Comparison of ENCODE assay signal across 8 cellular contexts in genomic region chr19:37719927-37720265, GRCh38. TPM values are rescaled to one million over a fixed set of nuclear protein-coding genes. Genes with fewer than 3 reads are reported as not detected.
DNase-seq lines count a peak whose midpoint lies in the region; ATAC-seq and TF ChIP-seq lines count a peak whose summit lies in the region.

No MANE protein-coding gene starts in this region.

- H3K4me1 ChIP-seq in cardiac muscle cell (ENCODE audit: low read depth) (peaks cover 6% of the 10 kb centered on the region), body of pancreas (peaks cover 11% of the 10 kb centered on the region), mesodermal cell (ENCODE audit: control insufficient read depth, insufficient read depth, low read length, poor library complexity, severe bottlenecking) (no peaks in the 10 kb centered on the region), uterus (peaks cover 0 to 6% of the 10 kb centered on the region in 2 donors)

- TF ChIP-seq POLR2A in body of pancreas (IDR thresholded peaks at IDR 0.05) (no peak), uterus (IDR thresholded peaks at IDR 0.05) (no peak)

- TF ChIP-seq CTCF in cardiac muscle cell (IDR thresholded peaks at IDR 0.05; ENCODE audit: low read depth, low read length): no peak
- TF ChIP-seq CTCF in body of pancreas (IDR thresholded peaks at IDR 0.05): no peak
- TF ChIP-seq CTCF in uterus (IDR thresholded peaks at IDR 0.05): no peak
- no peak for TF ChIP-seq CTCF in GM10266 (IDR thresholded peaks at IDR 0.05; ENCODE audit: control insufficient read depth, insufficient read depth, low read depth, missing control alignments)

- DNase-seq in cardiac muscle cell (ENCODE audit: low read depth in 1 of 2, low spot score in 1 of 2): no peak
- DNase-seq in left cardiac atrium: no peak
- DNase-seq in body of pancreas: no peak
- no peak for DNase-seq in uterus
- no peak for DNase-seq in activated effector memory CD4-positive, alpha-beta T cell treated with anti-CD3 and anti-CD28 coated beads, Interleukin-2, amount 50 U/mL, for 16 hours
- DNase-seq in RKO (ENCODE audit: low spot score): no peak
- no peak for DNase-seq in GM10266 (ENCODE audit: extremely low spot score)

- no peaks in the 10 kb centered on the region for H3K9me3 ChIP-seq in cardiac muscle cell (ENCODE audit: low read depth)
- no peaks in the 10 kb centered on the region for H3K9me3 ChIP-seq in body of pancreas
- H3K9me3 ChIP-seq in mesodermal cell (ENCODE audit: control insufficient read depth, low read length): peaks cover 7% of the 10 kb centered on the region
- H3K9me3 ChIP-seq in uterus: no peaks in the 10 kb centered on the region

- H3K27me3 ChIP-seq in cardiac muscle cell (no peaks in the 10 kb centered on the region), body of pancreas (no peaks in the 10 kb centered on the region), uterus (no peaks in the 10 kb centered on the region)

- 5 to 7% methylated on average over 8 of the region's 8 CpGs for WGBS in body of pancreas, 2 donors
- WGBS in mesodermal cell (ENCODE audit: insufficient coverage in 2 of 2), 2 experiments: 8 to 20% methylated on average over 2 of the region's 8 CpGs

- H3K4me3 ChIP-seq in cardiac muscle cell (peak overlapping the region; percentile 84), body of pancreas (peak overlapping the region in 1 of 2 donors; percentile 93), mesodermal cell (ENCODE audit: extremely low read depth, insufficient read depth, low read length, poor library complexity, severe bottlenecking) (peak overlapping the region; percentile 93), uterus (peak overlapping the region; percentile 71 to 93)

- H3K36me3 ChIP-seq in cardiac muscle cell (no peaks in the 10 kb centered on the region), body of pancreas (replicated peaks in 1 of 2; ENCODE audit: insufficient read depth in 1 of 2, low read depth in 2 of 2) (no peaks in the 10 kb centered on the region), mesodermal cell (ENCODE audit: control insufficient read depth, insufficient read depth, low read length) (peaks cover 17% of the 10 kb centered on the region), uterus (no peaks in the 10 kb centered on the region)

- ATAC-seq in left cardiac atrium (no peak), body of pancreas (no peak)

- intact Hi-C loops in left cardiac atrium (cut with DNase I) (no loop called here), body of pancreas (cut with DNase I) (no loop called here), uterus (cut with DNase I; ENCODE audit: low total_unique reads) (no loop called here)

- H3K27ac ChIP-seq in cardiac muscle cell (peak overlapping the region; percentile 72), body of pancreas (peak overlapping the region; percentile 65 to 90 (median 80)), mesodermal cell (ENCODE audit: low read depth, low read length, severe bottlenecking) (no peak overlapping the region), uterus (peak overlapping the region; percentile 81 to 85)

RNA-seq across cellular contexts. Expression of gene ZNF607, which starts 0.3 kb away (rescaled TPM):
- total RNA-seq in cardiac muscle cell (8.4 and 28.3 TPM in 2 replicates), left cardiac atrium (1 to 10 TPM; 5.5 to 8.0 TPM), body of pancreas (1 to 10 TPM; 2.0 to 4.2 TPM), uterus (10 to 100 TPM in 3 of 4 donors, 1 to 10 TPM in 1; 3.3 to 42.6 (median 18.7) TPM)
- polyA plus RNA-seq in cardiac muscle cell: 4.5 and 15.2 TPM in 2 replicates
- 7.7 TPM for polyA plus RNA-seq in mesodermal cell (2013, experiment 1 of 2)
- polyA plus RNA-seq in mesodermal cell (2013, experiment 2 of 2): 7.6 TPM

RNA-seq across cellular contexts. Expression of gene ZNF573, which starts 59.5 kb away (rescaled TPM):
- total RNA-seq in cardiac muscle cell: 5.7 and 7.2 TPM in 2 replicates
- 10.2 and 14.3 TPM in 2 replicates for polyA plus RNA-seq in cardiac muscle cell
- 10 to 100 TPM in 1 of 2 donors, 1 to 10 TPM in 1; 9.7 to 11.0 TPM for total RNA-seq in left cardiac atrium
- total RNA-seq in body of pancreas: 10 to 100 TPM in 1 of 2 donors, 1 to 10 TPM in 1; 8.0 to 18.8 TPM
- polyA plus RNA-seq in mesodermal cell (2013, experiment 1 of 2): 2.8 TPM
- 5.5 TPM for polyA plus RNA-seq in mesodermal cell (2013, experiment 2 of 2)
- total RNA-seq in uterus: 10 to 100 TPM in 2 of 4 donors, 1 to 10 TPM in 2; 1.2 to 35.1 (median 7.9) TPM
